ENCODE assay signal across 8 cellular contexts in the genomic region with DNA sequence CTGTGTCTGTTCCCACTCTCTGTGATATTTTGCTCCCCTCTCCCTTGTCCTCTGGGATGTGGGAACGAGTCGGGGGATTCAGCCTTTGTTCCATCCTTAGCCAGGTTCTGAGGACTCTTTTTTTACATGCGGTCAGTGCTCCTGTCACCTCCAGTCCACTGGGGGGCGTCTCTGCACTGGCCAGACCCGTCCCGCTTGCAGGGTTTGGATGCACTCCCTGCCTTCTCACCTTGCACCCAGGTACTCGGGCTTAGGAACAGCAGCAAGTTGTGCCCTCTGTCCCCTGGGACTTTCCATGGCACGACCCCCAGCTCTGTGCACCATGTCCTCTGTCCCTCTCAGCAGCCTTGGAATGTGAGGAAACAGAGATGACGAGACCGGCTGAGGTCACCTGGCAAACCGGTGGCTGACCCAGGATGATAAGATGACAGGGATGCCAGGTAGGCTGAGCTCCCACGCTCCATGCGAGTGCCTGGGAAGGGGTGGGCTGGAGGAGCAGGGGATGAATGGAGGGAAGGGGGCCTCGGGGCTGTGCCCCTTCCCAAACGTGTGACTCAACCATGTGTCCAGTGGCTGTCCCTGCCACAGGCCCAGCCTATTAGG. TPM values are rescaled to one million over a fixed set of nuclear protein-coding genes. Genes with fewer than 3 reads are reported as not detected.
DNase-seq lines count a peak whose midpoint lies in the region; ATAC-seq and TF ChIP-seq lines count a peak whose summit lies in the region.

No MANE protein-coding gene starts in this region.

- intact Hi-C loops in PC-3 (cut with micrococcal nuclease) = loop anchor here (1.0 kb wide), 1 partner anchor 130 kb away; no protein-coding TSS in a partner anchor
- intact Hi-C loops in left ventricle myocardium inferior (cut with micrococcal nuclease) = loop anchor here (5.0 kb wide), 1 partner anchor 131 kb away; no protein-coding TSS in a partner anchor
- intact Hi-C loops in spleen (cut with DNase I; ENCODE audit: low total_unique reads) = loop anchor here (10.0 kb wide), 1 partner anchor 123 kb away; no protein-coding TSS in a partner anchor

- H3K9me3 ChIP-seq in PC-3 (ENCODE audit: low read length) (no peaks in the 10 kb centered on the region), left ventricle myocardium inferior (replicated peaks) (no peaks in the 10 kb centered on the region), spleen (no peaks in the 10 kb centered on the region)

- H3K36me3 ChIP-seq in PC-3 (ENCODE audit: low read depth, low read length) = no peaks in the 10 kb centered on the region
- H3K36me3 ChIP-seq in left ventricle myocardium inferior = no peaks in the 10 kb centered on the region
- H3K36me3 ChIP-seq in spleen = no peaks in the 10 kb centered on the region

- CTCF ChIA-PET in PC-3 (lab: Charles Lee) = interaction anchor here (1.2 to 1.3 kb wide), 2 partner anchors 10 to 130 kb away, joined by 4 to 8 read pairs; no protein-coding TSS in a partner anchor

- 30 to 36% (median 33%) methylated on average over 15 of the region's 15 CpGs for WGBS in spleen, 5 donors

- ATAC-seq in PC-3 = peak; percentile 91
- no peak for ATAC-seq in HG03460 (IDR thresholded peaks at IDR 0.05; ENCODE audit: unreplicated experiment)

- H4K20me1 ChIP-seq in PC-3 (ENCODE audit: low read length) = no peaks in the 10 kb centered on the region

- peak overlapping the region; percentile 63 for H3K4me2 ChIP-seq in PC-3 (ENCODE audit: low read length)

- no peaks in the 10 kb centered on the region for H3K9me2 ChIP-seq in PC-3 (replicated peaks; ENCODE audit: low read length)

- H3K27me3 ChIP-seq in PC-3 (ENCODE audit: low read length) (peaks cover 38% of the 10 kb centered on the region), left ventricle myocardium inferior (ENCODE audit: low read depth) (peaks cover 45% of the 10 kb centered on the region), spleen (replicated peaks in 1 of 7) (peaks cover 0 to 19% (median 0%) of the 10 kb centered on the region in 7 donors)

- POLR2A ChIA-PET in PC-3 (lab: Charles Lee; ENCODE audit: unreplicated experiment) = no interaction called here

- DNase-seq in AG09319 (ENCODE audit: extremely low read depth, low read depth) (no peak), HCEC 1CT (peak; percentile 17), PC-3 (peak; percentile 68), left ventricle myocardium inferior (peak; percentile 64), spleen (peak; percentile 80), NCI-H1436 (lab: John Stamatoyannopoulos, UW) (no peak)
- DNase-seq in activated naive CD4-positive, alpha-beta T cell treated with Interleukin-2 at 50 U/mL for 16 hours = peak; percentile 33

- H2AFZ ChIP-seq in PC-3 (ENCODE audit: low read length) = peak overlapping the region; percentile 66

- no peaks in the 10 kb centered on the region for H3K79me2 ChIP-seq in PC-3 (ENCODE audit: low read length)

- H3K9ac ChIP-seq in PC-3 (ENCODE audit: low read length) = no peak overlapping the region

- no peak overlapping the region for H3K27ac ChIP-seq in PC-3 (ENCODE audit: low read length)
- H3K27ac ChIP-seq in left ventricle myocardium inferior (replicated peaks) = no peak overlapping the region
- H3K27ac ChIP-seq in spleen = no peak overlapping the region

- H3K4me1 ChIP-seq in PC-3 (ENCODE audit: insufficient read depth, low read length) (no peaks in the 10 kb centered on the region), left ventricle myocardium inferior (peaks cover 42% of the 10 kb centered on the region), spleen (peaks cover 0 to 32% (median 18%) of the 10 kb centered on the region in 6 donors)

- no peaks in the 10 kb centered on the region for H3F3A ChIP-seq in PC-3 (ENCODE audit: low read length, unreplicated experiment)

- no peak for TF ChIP-seq POLR2A in spleen (IDR thresholded peaks at IDR 0.05)

- TF ChIP-seq CTCF in AG09319 (IDR thresholded peaks at IDR 0.05; ENCODE audit: low read depth, low read length) = peak; percentile 50
- peak; percentile 92 for TF ChIP-seq CTCF in PC-3 (conservative IDR thresholded peaks at IDR 0.05; ENCODE audit: low read depth, low read length)
- TF ChIP-seq CTCF in left ventricle myocardium inferior (IDR thresholded peaks at IDR 0.05; ENCODE audit: borderline replicate concordance) = peak; percentile 84
- TF ChIP-seq CTCF in spleen (IDR thresholded peaks at IDR 0.05 in 8 of 11, conservative IDR thresholded peaks at IDR 0.05 in 3 of 11) = peak; percentile 11 to 69 (median 60)

- no TSS peak for BruUV-seq in PC-3 (replicated peaks; lab: Mats Ljungman, UMichigan)

- peak overlapping the region; percentile 28; the same call in 1 of the 2 replicates for H3K4me3 ChIP-seq in PC-3 (ENCODE audit: low read length)
- H3K4me3 ChIP-seq in left ventricle myocardium inferior = no peak overlapping the region
- no peak overlapping the region for H3K4me3 ChIP-seq in spleen

RNA-seq across cellular contexts. Expression of a gene that starts 27.3 kb away (rescaled TPM):
- total RNA-seq in PC-3 (2014; rRNA removed) = not detected in 2 replicates
- 13.9 TPM for total RNA-seq in left ventricle myocardium inferior
- 100 to 1,000 TPM in 2 of 7 donors, 10 to 100 TPM in 5; 62.5 to 145 (median 68.7) TPM for total RNA-seq in spleen
- polyA plus RNA-seq in spleen = 10 to 100 TPM in 1 of 3 donors, 1 to 10 TPM in 2; 6.0 to 18.3 (median 6.7) TPM

Comparison
In these comparisons a context has a peak if more than half of its experiments do, and no peak if none do; other contexts are left out.
1. DNase-seq: peak in HCEC 1CT (single experiment), PC-3 (single experiment), activated naive CD4-positive, alpha-beta T cell treated with Interleukin-2 at 50 U/mL for 16 hours (single experiment), left ventricle myocardium inferior (single experiment) and spleen (single experiment); none in AG09319 (single experiment) and NCI-H1436 (single experiment).
2. RNA of a gene that starts 27.3 kb away (total RNA-seq): 62.5 to 145 TPM in spleen and 13.9 TPM in left ventricle myocardium inferior (single experiment); not detected in PC-3; every median in the first group is over 10 times any median in the second.
3. Peak in every context shown above with its lines, with median percentiles within 50 percentile points of each other: CTCF ChIP-seq.